ENCODE assay signal across 8 cellular contexts in the genomic region with DNA sequence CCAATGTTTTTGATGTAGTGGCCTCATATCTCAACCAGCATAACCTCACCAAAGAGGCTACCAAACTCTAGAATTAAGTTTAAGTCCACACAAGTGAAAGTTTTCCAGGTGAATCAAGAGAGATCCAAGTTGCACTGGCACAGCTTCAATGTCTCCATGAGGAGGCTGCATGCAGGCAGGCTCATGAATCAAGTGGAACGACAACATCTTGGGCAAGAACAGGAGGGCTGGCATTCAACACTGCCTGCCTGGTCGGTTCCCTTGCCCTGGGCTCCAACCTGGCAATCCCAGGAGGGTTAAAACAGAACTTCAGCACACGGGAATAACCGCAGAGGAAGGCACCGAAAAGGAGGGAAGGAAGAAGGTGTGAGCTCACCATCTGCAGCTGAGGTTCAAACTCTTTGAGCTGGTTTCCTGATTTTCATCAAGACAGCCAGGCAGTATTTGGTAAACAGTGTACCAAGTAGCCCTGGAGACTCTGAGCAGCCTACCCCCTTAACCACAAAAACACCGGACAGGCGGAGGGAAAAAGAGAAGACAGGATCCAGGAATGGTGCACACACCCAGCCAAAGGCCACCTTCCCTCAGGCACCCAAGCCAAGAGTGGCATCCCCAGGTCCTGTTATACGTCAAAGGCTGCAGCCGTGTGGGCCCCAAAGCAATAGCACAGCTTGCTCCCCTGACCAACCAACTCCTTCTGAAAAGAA. TPM values are rescaled to one million over a fixed set of nuclear protein-coding genes. Genes with fewer than 3 reads are reported as not detected.
DNase-seq lines count a peak whose midpoint lies in the region; ATAC-seq lines count a peak whose summit lies in the region.

No MANE protein-coding gene starts in this region.

- CTCF ChIA-PET in activated CD4-positive, alpha-beta T cell treated with anti-CD3 and anti-CD28 coated beads for 36 hours (lab: Charles Lee) = interaction anchor here (1.1 to 2.7 kb wide), 3 partner anchors 10 to 20 kb away, joined by 3 to 10 read pairs (median 7); no protein-coding TSS in a partner anchor

- no peaks in the 10 kb centered on the region for H3K36me3 ChIP-seq in subcutaneous abdominal adipose tissue (ENCODE audit: control insufficient read depth in 5 of 5, insufficient read depth in 5 of 5, low read length in 5 of 5)

- no peak for ATAC-seq in activated CD4-positive, alpha-beta T cell treated with anti-CD3 and anti-CD28 coated beads for 36 hours
- ATAC-seq in activated T-cell treated with anti-CD3 and anti-CD28 coated beads, Interleukin-2, amount 50 U/mL, for 4 hours = no peak
- ATAC-seq in HG03457 (IDR thresholded peaks at IDR 0.05; ENCODE audit: unreplicated experiment) = no peak

- peaks cover 26% of the 10 kb centered on the region for H3K4me1 Mint-ChIP-seq in activated CD4-positive, alpha-beta T cell treated with anti-CD3 and anti-CD28 coated beads for 36 hours
- H3K4me1 Mint-ChIP-seq in activated T-cell treated with anti-CD3 and anti-CD28 coated beads, Interleukin-2, amount 50 U/mL, for 4 hours (ENCODE audit: low read depth) = peaks cover 29% of the 10 kb centered on the region

- no peaks in the 10 kb centered on the region for H3K27me3 ChIP-seq in subcutaneous abdominal adipose tissue (ENCODE audit: control insufficient read depth in 5 of 5, insufficient read depth in 4 of 5, low read length in 5 of 5)

- no peak overlapping the region for H3K27ac ChIP-seq in subcutaneous abdominal adipose tissue (ENCODE audit: low read depth, low read length)

- no peaks in the 10 kb centered on the region for H3K9me3 ChIP-seq in subcutaneous abdominal adipose tissue (ENCODE audit: control insufficient read depth in 5 of 5, low read length in 5 of 5)

- intact Hi-C loops in activated CD4-positive, alpha-beta T cell treated with anti-CD3 and anti-CD28 coated beads for 36 hours (cut with DNase I, micrococcal nuclease) = loop anchor here (2.0 to 10.0 kb wide), 3 partner anchors 13 to 149 kb away; no protein-coding TSS in a partner anchor

- no peaks in the 10 kb centered on the region for H3K27me3 Mint-ChIP-seq in activated CD4-positive, alpha-beta T cell treated with anti-CD3 and anti-CD28 coated beads for 36 hours
- H3K27me3 Mint-ChIP-seq in activated T-cell treated with anti-CD3 and anti-CD28 coated beads, Interleukin-2, amount 50 U/mL, for 4 hours (ENCODE audit: low read depth) = no peaks in the 10 kb centered on the region

- peak; percentile 30 for DNase-seq in activated CD4-positive, alpha-beta T cell treated with anti-CD3 and anti-CD28 coated beads for 36 hours
- DNase-seq in activated CD4-positive, alpha-beta T cell treated with anti-CD3 and anti-CD28 coated beads, Interleukin-2, amount 50 U/mL, for 1 hour = no peak
- DNase-seq in activated T-cell treated with anti-CD3 and anti-CD28 coated beads, Interleukin-2, amount 50 U/mL, for 4 hours = no peak
- DNase-seq in islet precursor cell (peak; percentile 75), OCI-M2 (lab: John Stamatoyannopoulos, UW; ENCODE audit: unreplicated experiment) (no peak), NCI-H510A (lab: John Stamatoyannopoulos, UW) (no peak)

- POLR2A ChIA-PET in activated CD4-positive, alpha-beta T cell treated with anti-CD3 and anti-CD28 coated beads for 36 hours (lab: Charles Lee) = interaction anchor here (0.5 to 1.4 kb wide), 3 partner anchors 13 to 362 kb away, joined by 3 to 5 read pairs (median 3); no protein-coding TSS in a partner anchor

- peak overlapping the region; percentile 90 for H3K4me3 Mint-ChIP-seq in activated CD4-positive, alpha-beta T cell treated with anti-CD3 and anti-CD28 coated beads for 36 hours
- peak overlapping the region; percentile 94 for H3K4me3 Mint-ChIP-seq in activated T-cell treated with anti-CD3 and anti-CD28 coated beads, Interleukin-2, amount 50 U/mL, for 4 hours

- peaks cover 4 to 34% (median 19%) of the 10 kb centered on the region in 5 donors for H3K4me1 ChIP-seq in subcutaneous abdominal adipose tissue (ENCODE audit: control insufficient read depth in 5 of 5, insufficient read depth in 5 of 5, low read length in 5 of 5)

- peak overlapping the region in 4 of 5 donors; percentile 42 to 86 (median 74) for H3K9ac ChIP-seq in subcutaneous abdominal adipose tissue (ENCODE audit: low read length in 5 of 5)

- no peaks in the 10 kb centered on the region for H3K36me3 Mint-ChIP-seq in activated CD4-positive, alpha-beta T cell treated with anti-CD3 and anti-CD28 coated beads for 36 hours (ENCODE audit: low read depth)
- no peaks in the 10 kb centered on the region for H3K36me3 Mint-ChIP-seq in activated T-cell treated with anti-CD3 and anti-CD28 coated beads, Interleukin-2, amount 50 U/mL, for 4 hours (ENCODE audit: insufficient read depth)

- H3K9me3 Mint-ChIP-seq in activated CD4-positive, alpha-beta T cell treated with anti-CD3 and anti-CD28 coated beads for 36 hours (ENCODE audit: low read depth) = no peaks in the 10 kb centered on the region
- H3K9me3 Mint-ChIP-seq in activated T-cell treated with anti-CD3 and anti-CD28 coated beads, Interleukin-2, amount 50 U/mL, for 4 hours = no peaks in the 10 kb centered on the region

- H3K4me3 ChIP-seq in subcutaneous abdominal adipose tissue (ENCODE audit: low read depth in 1 of 5, low read length in 5 of 5) = peak overlapping the region; percentile 81 to 93 (median 91)

- peak overlapping the region; percentile 71 for H3K27ac Mint-ChIP-seq in activated CD4-positive, alpha-beta T cell treated with anti-CD3 and anti-CD28 coated beads for 36 hours

RNA-seq across cellular contexts. Expression of a gene that starts 1.4 kb away (rescaled TPM):
- 10 to 100 TPM; 27.9 to 28.1 TPM for total RNA-seq in activated CD4-positive, alpha-beta T cell treated with anti-CD3 and anti-CD28 coated beads for 36 hours
- total RNA-seq in activated T-cell treated with anti-CD3 and anti-CD28 coated beads, Interleukin-2, amount 50 U/mL, for 4 hours = 10 to 100 TPM; 24.5 to 30.2 (median 28.1) TPM

Comparison
In these comparisons a context has a peak if more than half of its experiments do, and no peak if none do; other contexts are left out.
1. DNase-seq: peak in activated CD4-positive, alpha-beta T cell treated with anti-CD3 and anti-CD28 coated beads for 36 hours (single experiment) and islet precursor cell (single experiment); none in activated CD4-positive, alpha-beta T cell treated with anti-CD3 and anti-CD28 coated beads, Interleukin-2, amount 50 U/mL, for 1 hour (single experiment), activated T-cell treated with anti-CD3 and anti-CD28 coated beads, Interleukin-2, amount 50 U/mL, for 4 hours (single experiment), OCI-M2 (single experiment) and NCI-H510A (single experiment).